ENCODE assay signal across 1 cellular context in the genomic region with DNA sequence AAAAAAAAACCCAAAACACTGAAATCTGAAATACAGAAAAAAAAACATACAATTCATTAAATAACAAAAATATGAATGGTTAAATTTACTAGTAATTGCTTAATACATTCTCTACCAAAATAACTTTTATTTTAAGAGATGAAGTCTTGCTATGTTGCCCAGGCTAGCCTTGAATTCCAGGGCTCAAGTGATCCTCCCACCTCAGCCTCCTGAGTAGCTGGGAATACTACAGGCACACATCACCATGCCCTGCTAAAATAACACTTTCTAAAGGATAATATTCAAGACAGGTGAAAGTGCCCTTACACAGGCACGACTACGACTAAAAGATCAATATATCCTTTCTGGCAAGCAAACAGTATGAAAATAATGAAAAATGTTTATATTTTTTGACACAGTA.
TF ChIP-seq lines count a peak whose summit lies in the region.

No MANE protein-coding gene starts in this region.

TF ChIP-seq in HepG2, 621 proteins besides CTCF, POLR2A, EP300 and RAD21:
- TF ChIP-seq, protein P1, sequence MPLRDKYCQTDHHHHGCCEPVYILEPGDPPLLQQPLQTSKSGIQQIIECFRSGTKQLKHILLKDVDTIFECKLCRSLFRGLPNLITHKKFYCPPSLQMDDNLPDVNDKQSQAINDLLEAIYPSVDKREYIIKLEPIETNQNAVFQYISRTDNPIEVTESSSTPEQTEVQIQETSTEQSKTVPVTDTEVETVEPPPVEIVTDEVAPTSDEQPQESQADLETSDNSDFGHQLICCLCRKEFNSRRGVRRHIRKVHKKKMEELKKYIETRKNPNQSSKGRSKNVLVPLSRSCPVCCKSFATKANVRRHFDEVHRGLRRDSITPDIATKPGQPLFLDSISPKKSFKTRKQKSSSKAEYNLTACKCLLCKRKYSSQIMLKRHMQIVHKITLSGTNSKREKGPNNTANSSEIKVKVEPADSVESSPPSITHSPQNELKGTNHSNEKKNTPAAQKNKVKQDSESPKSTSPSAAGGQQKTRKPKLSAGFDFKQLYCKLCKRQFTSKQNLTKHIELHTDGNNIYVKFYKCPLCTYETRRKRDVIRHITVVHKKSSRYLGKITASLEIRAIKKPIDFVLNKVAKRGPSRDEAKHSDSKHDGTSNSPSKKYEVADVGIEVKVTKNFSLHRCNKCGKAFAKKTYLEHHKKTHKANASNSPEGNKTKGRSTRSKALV (CRISPR knock-in tag; IDR thresholded peaks at IDR 0.05) = no peak
- TF ChIP-seq, protein P2, sequence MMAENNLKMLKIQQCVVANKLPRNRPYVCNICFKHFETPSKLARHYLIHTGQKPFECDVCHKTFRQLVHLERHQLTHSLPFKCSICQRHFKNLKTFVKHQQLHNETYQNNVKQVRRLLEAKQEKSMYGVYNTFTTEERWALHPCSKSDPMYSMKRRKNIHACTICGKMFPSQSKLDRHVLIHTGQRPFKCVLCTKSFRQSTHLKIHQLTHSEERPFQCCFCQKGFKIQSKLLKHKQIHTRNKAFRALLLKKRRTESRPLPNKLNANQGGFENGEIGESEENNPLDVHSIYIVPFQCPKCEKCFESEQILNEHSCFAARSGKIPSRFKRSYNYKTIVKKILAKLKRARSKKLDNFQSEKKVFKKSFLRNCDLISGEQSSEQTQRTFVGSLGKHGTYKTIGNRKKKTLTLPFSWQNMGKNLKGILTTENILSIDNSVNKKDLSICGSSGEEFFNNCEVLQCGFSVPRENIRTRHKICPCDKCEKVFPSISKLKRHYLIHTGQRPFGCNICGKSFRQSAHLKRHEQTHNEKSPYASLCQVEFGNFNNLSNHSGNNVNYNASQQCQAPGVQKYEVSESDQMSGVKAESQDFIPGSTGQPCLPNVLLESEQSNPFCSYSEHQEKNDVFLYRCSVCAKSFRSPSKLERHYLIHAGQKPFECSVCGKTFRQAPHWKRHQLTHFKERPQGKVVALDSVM (CRISPR knock-in tag; IDR thresholded peaks at IDR 0.05) = peak; percentile 56
- TF ChIP-seq ZNF121 (CRISPR knock-in tag; IDR thresholded peaks at IDR 0.05) = peak; percentile 56; the same call in 1 of the 2 replicates
- no peak for TF ChIP-seq MEIS1 (CRISPR knock-in tag; IDR thresholded peaks at IDR 0.05; ENCODE audit: borderline replicate concordance)
